In genomic region chr17:76617838-76618237, GRCh38 we compare ENCODE assay signal across 32 cellular contexts. TPM values are rescaled to one million over a fixed set of nuclear protein-coding genes. Genes with fewer than 3 reads are reported as not detected.
DNase-seq lines count a peak whose midpoint lies in the region; ATAC-seq, FAIRE-seq and TF ChIP-seq lines count a peak whose summit lies in the region.
"Had no signal": no experiment of that assay in that cellular context is flagged by ENCODE, and none has a peak within 500 bp of the region (broad histone marks: within the 10 kb centered on the region; RNA-seq: fewer than 3 reads in every experiment).

No MANE protein-coding gene starts in this region.

- POLR2A ChIA-PET in HEK293 (lab: Yijun Ruan, JAX): no interaction called here
- POLR2A ChIA-PET in K562 (lab: Yijun Ruan, JAX): interaction anchor here (1.3 kb wide), 1 partner anchor 15 kb away, joined by 3 read pairs; no protein-coding TSS in a partner anchor

- no peak overlapping the region for H2AFZ ChIP-seq in K562 (ENCODE audit: low read depth, low read length)

- no peaks in the 10 kb centered on the region for H4K20me1 ChIP-seq in K562 (replicated peaks; ENCODE audit: control insufficient read depth, insufficient read depth, low read length)
- H4K20me1 ChIP-seq: BLaER1 had no signal

- peaks cover 8% of the 10 kb centered on the region for H3K4me1 Mint-ChIP-seq in neural crest cell
- H3K4me1 Mint-ChIP-seq: CD14-positive monocyte had no signal

- no peak for TF ChIP-seq POLR2A in K562 (conservative IDR thresholded peaks at IDR 0.05)

- H3K4me3 ChIP-seq in HEK293 (ENCODE audit: low read depth, low read length): no peak overlapping the region
- H3K4me3 ChIP-seq in K562: no peak overlapping the region
- H3K4me3 ChIP-seq: BLaER1, GM12878 had no signal

- no peaks in the 10 kb centered on the region for H3K79me2 ChIP-seq in K562 (ENCODE audit: control insufficient read depth, insufficient read depth, low read length)

- H3K4me3 Mint-ChIP-seq in neural crest cell: no peak overlapping the region
- H3K4me3 Mint-ChIP-seq: CD4-positive, alpha-beta memory T cell; CD4-positive, CD25-positive, alpha-beta regulatory T cell; CD8-positive, alpha-beta memory T cell had no signal

- peak overlapping the region; percentile 28 for H3K27ac Mint-ChIP-seq in neural crest cell (ENCODE audit: unreplicated experiment)
- H3K27ac Mint-ChIP-seq: CD14-positive monocyte had no signal

- H3K36me3 ChIP-seq in HEK293 (ENCODE audit: control insufficient read depth in 2 of 2, insufficient read depth in 1 of 2, low read length in 2 of 2) (no peaks in the 10 kb centered on the region), K562 (ENCODE audit: control insufficient read depth, insufficient read depth, low read length) (no peaks in the 10 kb centered on the region)
- H3K36me3 ChIP-seq: BE2C, BLaER1 had no signal

- no peaks in the 10 kb centered on the region for H3K9me1 ChIP-seq in K562 (ENCODE audit: control insufficient read depth, insufficient read depth, low read length)

- 54% methylated on average over 2 of the region's 2 CpGs for WGBS in K562 (ENCODE audit: insufficient coverage, low coverage, missing lambda C conversion rate)

- no peaks in the 10 kb centered on the region for H3K27me3 Mint-ChIP-seq in neural crest cell (ENCODE audit: low read depth)
- H3K27me3 Mint-ChIP-seq: CD8-positive, alpha-beta memory T cell had no signal

- intact Hi-C loops in K562 (cut with micrococcal nuclease): no loop called here

- no peaks in the 10 kb centered on the region for H3K9me3 Mint-ChIP-seq in neural crest cell
- H3K9me3 Mint-ChIP-seq: CD4-positive, alpha-beta memory T cell; CD4-positive, CD25-positive, alpha-beta regulatory T cell; CD8-positive, alpha-beta memory T cell had no signal

- no peaks in the 10 kb centered on the region for H3K4me1 ChIP-seq in HEK293 (ENCODE audit: control insufficient read depth, insufficient read depth, low read length)
- peaks cover 0 to 3% of the 10 kb centered on the region in 2 experiments; a peak in 3 of 5 replicates for H3K4me1 ChIP-seq in K562 (replicated peaks in 1 of 2; ENCODE audit: control insufficient read depth in 2 of 2, insufficient read depth in 2 of 2, low read length in 2 of 2)
- H3K4me1 ChIP-seq: BE2C had no signal

- TF ChIP-seq CTCF in HEK293 (tag by site-specific recombination; IDR thresholded peaks at IDR 0.05) (no peak), K562 (IDR thresholded peaks at IDR 0.05 in 2 of 3, conservative IDR thresholded peaks at IDR 0.05 in 1 of 3; ENCODE audit: insufficient read depth in 2 of 3, low read depth in 1 of 3, low read length in 3 of 3) (no peak), neural crest cell (conservative IDR thresholded peaks at IDR 0.05) (no peak)

- ATAC-seq in K562 (no peak), HG03175 (IDR thresholded peaks at IDR 0.05; ENCODE audit: unreplicated experiment) (no peak)
- ATAC-seq: GM12878 had no signal

- BruUV-seq in K562 (replicated peaks; lab: Mats Ljungman, UMichigan): no TSS peak

- no peak overlapping the region for H3K9ac ChIP-seq in K562 (ENCODE audit: insufficient read depth in 1 of 2, low read depth in 2 of 2, low read length in 2 of 2)
- H3K9ac ChIP-seq: BLaER1 had no signal

- in situ Hi-C loops in K562 (cut with MboI): no loop called here

- CTCF ChIA-PET in HEK293 (lab: Yijun Ruan, JAX): interaction anchor here (0.6 to 1.7 kb wide), 5 partner anchors 24 to 339 kb away, joined by 3 to 9 read pairs (median 4); no protein-coding TSS in a partner anchor
- CTCF ChIA-PET in K562 (lab: Yijun Ruan, JAX; ENCODE audit: low intra/inter-chr PET ratio): no interaction called here

- peak; percentile 58 for FAIRE-seq in K562 (lab: Jason Lieb, UNC)
- FAIRE-seq: A204.1, GM12878, GM12892, GM18507, GM19239 had no signal

- peaks cover 4% of the 10 kb centered on the region for H3K36me3 Mint-ChIP-seq in neural crest cell (ENCODE audit: low read depth)
- H3K36me3 Mint-ChIP-seq: CD4-positive, alpha-beta memory T cell; CD4-positive, CD25-positive, alpha-beta regulatory T cell; CD8-positive, alpha-beta memory T cell had no signal

- no peak for TF ChIP-seq RAD21 in K562 (CRISPR knock-in tag; conservative IDR thresholded peaks at IDR 0.05 in 1 of 2, IDR thresholded peaks at IDR 0.05 in 1 of 2)

- H3K27ac ChIP-seq in HEK293 (ENCODE audit: extremely low read depth, low read depth, low read length) (no peak overlapping the region), K562 (ENCODE audit: extremely low read depth, low read depth, low read length) (no peak overlapping the region)
- H3K27ac ChIP-seq: BLaER1 had no signal

- no peaks in the 10 kb centered on the region for H3K27me3 ChIP-seq in K562 (ENCODE audit: control insufficient read depth in 2 of 2, insufficient read depth in 2 of 2, low read length in 2 of 2)
- H3K27me3 ChIP-seq: BE2C, BLaER1 had no signal

- TF ChIP-seq EP300 in K562 (IDR thresholded peaks at IDR 0.05; ENCODE audit: low read length): no peak

- H3K9me3 ChIP-seq in HEK293 (ENCODE audit: control insufficient read depth, insufficient read depth, low read depth, low read length): no peaks in the 10 kb centered on the region
- H3K9me3 ChIP-seq in K562 (replicated peaks; ENCODE audit: control insufficient read depth, insufficient read depth, low read depth, low read length): peaks cover 6% of the 10 kb centered on the region

- DNase-seq in K562 (ENCODE audit: extremely low read depth in 1 of 4, low spot score in 3 of 4) (no peak), neural crest cell (ENCODE audit: low read depth, low spot score) (no peak), NCI-H526 treated with DMSO at 0.1 percent for 48 hours (lab: John Stamatoyannopoulos, UW) (no peak), NCI-H1105 treated with DMSO at 0.1 percent for 48 hours (lab: John Stamatoyannopoulos, UW) (no peak)
- DNase-seq: 8988T; ACHN; BE2C; C1 segment of cervical spinal cord; CD4-positive, alpha-beta memory T cell; CD4-positive, CD25-positive, alpha-beta regulatory T cell; CD8-positive, alpha-beta memory T cell; COR-L47; DMS 273 treated with DMSO at 0.1 percent for 48 hours; DMS153; DMS53; DMS79; DND-41; EL; GDM1 had no signal

- H3K4me2 ChIP-seq in K562 (ENCODE audit: insufficient read depth, low read length): no peak overlapping the region
- H3K4me2 ChIP-seq: BLaER1 had no signal

RNA-seq across cellular contexts. Expression of gene ST6GALNAC1, which starts 25.7 kb away (rescaled TPM):
- total RNA-seq in K562 (2011; cell fraction: chromatin; rRNA removed; ENCODE audit: low replicate concordance): 78.1 and 101 TPM in 2 replicates
- total RNA-seq in K562 (2011; cell fraction: nucleolus; rRNA removed): 67.5 and 71.5 TPM in 2 replicates
- 66.0 and 71.4 TPM in 2 replicates for total RNA-seq in K562 (2011; cell fraction: nucleoplasm; rRNA removed)
- total RNA-seq in K562 (2014; rRNA removed) (43.4 and 54.9 TPM in 2 replicates), K562 (2014; rRNA removed; fragmentation: Illumina TruSeq; extraction: Trizol) (47.3 and 50.5 TPM in 2 replicates), K562 (2015; rRNA removed; fragmentation: Illumina TruSeq; extraction: Trizol) (20.6 and 21.4 TPM in 2 replicates), K562 (2021) (42.9 and 53.1 TPM in 2 replicates), neural crest cell (not detected in 2 replicates)
- polyA plus RNA-seq in K562 (2011; rRNA removed) (34.7 and 40.1 TPM in 2 replicates), K562 (2014; fragmentation: Illumina TruSeq; extraction: Trizol) (62.4 and 68.4 TPM in 2 replicates), K562 (2014; fragmentation: Nextera tagmentation; extraction: Ambion mirVana) (10 to 100 TPM; 50.4 to 62.9 TPM), K562 (2014; rRNA removed) (49.1 and 56.0 TPM in 2 replicates)
- polyA plus RNA-seq in K562 (2011; cell fraction: cytosol; rRNA removed): 35.5 and 41.2 TPM in 2 replicates
- polyA plus RNA-seq in K562 (2011; cell fraction: nucleus; rRNA removed): 54.0 and 74.4 TPM in 2 replicates
- polyA plus RNA-seq in K562 (2012): 30.1 and 68.3 TPM in 2 replicates
- 31.5 and 36.3 TPM in 2 replicates for polyA minus RNA-seq in K562 (2011; rRNA and poly(A)+ RNA removed)
- polyA minus RNA-seq in K562 (2011; cell fraction: cytosol; rRNA and poly(A)+ RNA removed): 14.5 and 27.7 TPM in 2 replicates
- 20.6 and 35.8 TPM in 2 replicates for polyA minus RNA-seq in K562 (2011; cell fraction: nucleus; rRNA and poly(A)+ RNA removed)
- total RNA-seq: A673, Daoy, G401 had no signal
- polyA plus RNA-seq: AG04450, CD14-positive monocyte, GM12878 had no signal

RNA-seq across cellular contexts. Expression of gene ST6GALNAC2, which starts 32.2 kb away (rescaled TPM):
- not detected in 2 replicates for total RNA-seq in K562 (2011; cell fraction: chromatin; rRNA removed; ENCODE audit: low replicate concordance)
- total RNA-seq in K562 (2011; cell fraction: nucleolus; rRNA removed): not detected in 2 replicates
- total RNA-seq in K562 (2011; cell fraction: nucleoplasm; rRNA removed): not detected in 2 replicates
- total RNA-seq in K562 (2014; rRNA removed): not detected in 2 replicates
- total RNA-seq in K562 (2014; rRNA removed; fragmentation: Illumina TruSeq; extraction: Trizol): not detected in 2 replicates
- total RNA-seq in K562 (2015; rRNA removed; fragmentation: Illumina TruSeq; extraction: Trizol): not detected in 2 replicates
- not detected in 2 replicates for total RNA-seq in K562 (2021)
- not detected in 2 replicates for polyA plus RNA-seq in K562 (2011; rRNA removed)
- polyA plus RNA-seq in K562 (2011; cell fraction: cytosol; rRNA removed): not detected in 2 replicates
- polyA plus RNA-seq in K562 (2011; cell fraction: nucleus; rRNA removed): not detected in 2 replicates
- polyA plus RNA-seq in K562 (2012): not detected in 2 replicates
- polyA plus RNA-seq in K562 (2014; fragmentation: Illumina TruSeq; extraction: Trizol): 0.18 TPM in 1 of 2 replicates, not detected in the other
- polyA plus RNA-seq in K562 (2014; fragmentation: Nextera tagmentation; extraction: Ambion mirVana): not detected
- polyA plus RNA-seq in K562 (2014; rRNA removed): not detected in 2 replicates
- not detected in 2 replicates for polyA minus RNA-seq in K562 (2011; rRNA and poly(A)+ RNA removed)
- not detected in 2 replicates for polyA minus RNA-seq in K562 (2011; cell fraction: cytosol; rRNA and poly(A)+ RNA removed)
- polyA minus RNA-seq in K562 (2011; cell fraction: nucleus; rRNA and poly(A)+ RNA removed): not detected in 2 replicates
- total RNA-seq in neural crest cell: 4.5 and 5.1 TPM in 2 replicates
- total RNA-seq: A673 had no signal

Comparison
In these comparisons a context has a peak if more than half of its experiments do, and no peak if none do; other contexts are left out.
1. RNA of gene ST6GALNAC1, which starts 25.7 kb away (total RNA-seq): 20.6 to 101 TPM in K562; not detected in neural crest cell; every median in the first group is over 10 times any median in the second.
2. Of the 44 proteins assayed by ChIP-seq in both K562 and HEK293: peak only in K562: none; only in HEK293: none; in both: PRDM10; in neither: 43.